11 cellular contexts compared by ENCODE assay signal in genomic region chr21:17463441-17463840, GRCh38. TPM values are rescaled to one million over a fixed set of nuclear protein-coding genes. Genes with fewer than 3 reads are reported as not detected.
DNase-seq lines count a peak whose midpoint lies in the region; ATAC-seq and TF ChIP-seq lines count a peak whose summit lies in the region.
"Had no signal": no experiment of that assay in that cellular context is flagged by ENCODE, and none has a peak within 500 bp of the region (broad histone marks: within the 10 kb centered on the region; RNA-seq: fewer than 3 reads in every experiment).

No MANE protein-coding gene starts in this region.

- peaks cover 34% of the 10 kb centered on the region for H3K4me1 ChIP-seq in Caco-2

- H3K9me3 Mint-ChIP-seq in Caco-2 (ENCODE audit: unreplicated experiment) = no peaks in the 10 kb centered on the region
- no peaks in the 10 kb centered on the region for H3K9me3 Mint-ChIP-seq in nephron
- no peaks in the 10 kb centered on the region for H3K9me3 Mint-ChIP-seq in endothelial cell (ENCODE audit: unreplicated experiment)
- H3K9me3 Mint-ChIP-seq: naive thymus-derived CD4-positive, alpha-beta T cell had no signal

- H3K27ac Mint-ChIP-seq in Caco-2 (ENCODE audit: unreplicated experiment) (peak overlapping the region; percentile 54), nephron (peak overlapping the region; percentile 0 to 10 (median 6)), endothelial cell (ENCODE audit: unreplicated experiment) (no peak overlapping the region)
- H3K27ac Mint-ChIP-seq: naive thymus-derived CD4-positive, alpha-beta T cell had no signal

- H3K27me3 Mint-ChIP-seq in Caco-2 (ENCODE audit: insufficient read depth, unreplicated experiment) (no peaks in the 10 kb centered on the region), nephron (ENCODE audit: low read depth) (no peaks in the 10 kb centered on the region), endothelial cell (ENCODE audit: unreplicated experiment) (no peaks in the 10 kb centered on the region)

- no peaks in the 10 kb centered on the region for H3K36me3 ChIP-seq in Caco-2 (ENCODE audit: control insufficient read depth, insufficient read depth, low read length)

- peaks cover 21% of the 10 kb centered on the region for H3K4me1 Mint-ChIP-seq in Caco-2 (ENCODE audit: low read depth, unreplicated experiment)
- H3K4me1 Mint-ChIP-seq in nephron = peaks cover 23% of the 10 kb centered on the region
- H3K4me1 Mint-ChIP-seq in endothelial cell (ENCODE audit: unreplicated experiment) = no peaks in the 10 kb centered on the region

- no peaks in the 10 kb centered on the region for H3K27me3 ChIP-seq in Caco-2 (replicated peaks; ENCODE audit: control insufficient read depth, insufficient read depth, low read length)

- POLR2A ChIA-PET in Caco-2 (lab: Charles Lee) = no interaction called here

- CTCF ChIA-PET in Caco-2 (lab: Charles Lee) = no interaction called here

- BruUV-seq in Caco-2 (replicated peaks; lab: Mats Ljungman, UMichigan) = no TSS peak

- H3K9me3 ChIP-seq in Caco-2 = no peaks in the 10 kb centered on the region

- no peak overlapping the region for H3K4me3 Mint-ChIP-seq in Caco-2 (ENCODE audit: unreplicated experiment)
- H3K4me3 Mint-ChIP-seq in nephron = no peak overlapping the region
- no peak overlapping the region for H3K4me3 Mint-ChIP-seq in endothelial cell (ENCODE audit: unreplicated experiment)
- H3K4me3 Mint-ChIP-seq: naive thymus-derived CD4-positive, alpha-beta T cell had no signal

- intact Hi-C loops in Caco-2 (cut with micrococcal nuclease; ENCODE audit: unreplicated experiment) = loop anchor here (2.0 to 10.0 kb wide), 3 partner anchors 59 to 121 kb away; no protein-coding TSS in a partner anchor

- peaks cover 9% of the 10 kb centered on the region for H3K36me3 Mint-ChIP-seq in Caco-2 (ENCODE audit: insufficient read depth, unreplicated experiment)
- H3K36me3 Mint-ChIP-seq in nephron (ENCODE audit: low read depth) = no peaks in the 10 kb centered on the region
- H3K36me3 Mint-ChIP-seq in endothelial cell (ENCODE audit: low read depth, unreplicated experiment) = no peaks in the 10 kb centered on the region
- H3K36me3 Mint-ChIP-seq: naive thymus-derived CD4-positive, alpha-beta T cell had no signal

- TF ChIP-seq CTCF in Caco-2 (IDR thresholded peaks at IDR 0.05; ENCODE audit: insufficient read depth in 1 of 2, low read depth in 1 of 2, low read length in 1 of 2, severe bottlenecking in 1 of 2, unreplicated experiment in 1 of 2) (no peak), nephron (IDR thresholded peaks at IDR 0.05; ENCODE audit: unreplicated experiment in 3 of 3) (no peak), endothelial cell (IDR thresholded peaks at IDR 0.05; ENCODE audit: unreplicated experiment) (no peak)

- DNase-seq in Caco-2 = peak in 1 of 2 experiments; percentile 19
- DNase-seq in MV-4-11 (lab: John Stamatoyannopoulos, UW) = peak; percentile 24
- peak; percentile 46 for DNase-seq in ecto neural progenitor cell (ENCODE audit: low spot score)
- no peak for DNase-seq in endothelial cell (ENCODE audit: low spot score)
- DNase-seq in activated naive CD4-positive, alpha-beta T cell treated with Interleukin-2 at 50 U/mL for 16 hours = no peak
- DNase-seq in SK-N-DZ (ENCODE audit: low spot score) = no peak
- DNase-seq: activated T-cell treated with anti-CD3 and anti-CD28 coated beads, Interleukin-2, amount 50 U/mL, for 1 hour; naive thymus-derived CD4-positive, alpha-beta T cell; NCI-H1436 treated with DMSO at 0.1 percent for 48 hours had no signal

- no peak overlapping the region for H3K4me3 ChIP-seq in Caco-2 (ENCODE audit: low read depth, low read length)

- no peak for ATAC-seq in HG03108 (IDR thresholded peaks at IDR 0.05; ENCODE audit: unreplicated experiment)
- ATAC-seq: naive thymus-derived CD4-positive, alpha-beta T cell had no signal

RNA-seq across cellular contexts. Expression of gene CXADR, which starts 49.4 kb away (rescaled TPM):
- total RNA-seq in Caco-2 (2022) = 98.6 and 102 TPM in 2 replicates
- 19.4 TPM for total RNA-seq in endothelial cell (ENCODE audit: unreplicated experiment)
- 29.4 and 38.8 TPM in 2 replicates for polyA plus RNA-seq in SK-N-DZ (2014; cell fraction: cytosol; rRNA removed)
- polyA plus RNA-seq in SK-N-DZ (2014; cell fraction: nucleus; rRNA removed) = 7.1 and 11.7 TPM in 2 replicates

Comparison
In these comparisons a context has a peak if more than half of its experiments do, and no peak if none do; other contexts are left out.
1. DNase-seq: peak in MV-4-11 (single experiment) and ecto neural progenitor cell (single experiment); none in endothelial cell (single experiment), activated naive CD4-positive, alpha-beta T cell treated with Interleukin-2 at 50 U/mL for 16 hours (single experiment) and SK-N-DZ (single experiment).